Comparison of ENCODE assay signal across 1 cellular context in genomic region chr11:64186205-64187165, GRCh38.
TF ChIP-seq lines count a peak whose summit lies in the region.

No MANE protein-coding gene starts in this region.

TF ChIP-seq in HepG2, 621 proteins besides CTCF, POLR2A, EP300 and RAD21 (continues in another document):
- TF ChIP-seq IKZF5 (CRISPR knock-in tag; IDR thresholded peaks at IDR 0.05) = no peak
- TF ChIP-seq ARNT2 (CRISPR knock-in tag; IDR thresholded peaks at IDR 0.05; ENCODE audit: low read depth) = no peak
- 0 out of 2 replicates have a peak, but pooled peaks have one; percentile 37 for TF ChIP-seq MXD3 (CRISPR knock-in tag; IDR thresholded peaks at IDR 0.05)
- TF ChIP-seq UBTF (CRISPR knock-in tag; IDR thresholded peaks at IDR 0.05) = no peak
- no peak for TF ChIP-seq REPIN1 (CRISPR knock-in tag; IDR thresholded peaks at IDR 0.05; ENCODE audit: borderline replicate concordance, low read depth)
- TF ChIP-seq ZNF552 (CRISPR knock-in tag; IDR thresholded peaks at IDR 0.05; ENCODE audit: borderline replicate concordance) = no peak
- peak; percentile 36; the same call in 1 of the 2 replicates for TF ChIP-seq NR0B2 (CRISPR knock-in tag; IDR thresholded peaks at IDR 0.05)
- TF ChIP-seq HMG20B (CRISPR knock-in tag; conservative IDR thresholded peaks at IDR 0.05) = 0 out of 2 replicates have a peak, but pooled peaks have one; percentile 26
- no peak; the same call in 1 of the 2 replicates for TF ChIP-seq MEF2D (CRISPR knock-in tag; IDR thresholded peaks at IDR 0.05)
- no peak for TF ChIP-seq KLF6 (CRISPR knock-in tag; IDR thresholded peaks at IDR 0.05)
- TF ChIP-seq ZNF563 (CRISPR knock-in tag; IDR thresholded peaks at IDR 0.05) = peak; percentile 53; the same call in 1 of the 2 replicates
- no peak for TF ChIP-seq HNF1A (IDR thresholded peaks at IDR 0.05; ENCODE audit: low read depth)
- no peak for TF ChIP-seq HNF1A (CRISPR knock-in tag; IDR thresholded peaks at IDR 0.05; ENCODE audit: borderline replicate concordance)
- no peak for TF ChIP-seq ZNF512B (CRISPR knock-in tag; IDR thresholded peaks at IDR 0.05; ENCODE audit: borderline replicate concordance)
- no peak for TF ChIP-seq MYNN (CRISPR knock-in tag; IDR thresholded peaks at IDR 0.05; ENCODE audit: low read depth)
- TF ChIP-seq KLF15 (CRISPR knock-in tag; IDR thresholded peaks at IDR 0.05; ENCODE audit: borderline replicate concordance) = 0 out of 2 replicates have a peak, but pooled peaks have one; percentile 35
- no peak for TF ChIP-seq SATB2 (CRISPR knock-in tag; IDR thresholded peaks at IDR 0.05)
- TF ChIP-seq ZNF572 (CRISPR knock-in tag; IDR thresholded peaks at IDR 0.05) = no peak
- no peak for TF ChIP-seq TEAD2 (CRISPR knock-in tag; IDR thresholded peaks at IDR 0.05)
- no peak for TF ChIP-seq TERF1 (CRISPR knock-in tag; IDR thresholded peaks at IDR 0.05)
- TF ChIP-seq ZNF724P (CRISPR knock-in tag; IDR thresholded peaks at IDR 0.05; ENCODE audit: borderline replicate concordance) = no peak
- TF ChIP-seq RAD51 (IDR thresholded peaks at IDR 0.05; ENCODE audit: borderline replicate concordance) = no peak
- no peak for TF ChIP-seq PAWR (CRISPR knock-in tag; IDR thresholded peaks at IDR 0.05; ENCODE audit: borderline replicate concordance)
- no peak for TF ChIP-seq PRDM10 (CRISPR knock-in tag; IDR thresholded peaks at IDR 0.05; ENCODE audit: low read depth)
- no peak for TF ChIP-seq ATF1 (CRISPR knock-in tag; IDR thresholded peaks at IDR 0.05)
- TF ChIP-seq ISL2 (CRISPR knock-in tag; IDR thresholded peaks at IDR 0.05) = no peak
- peak; percentile 83 for TF ChIP-seq ZNF639 (CRISPR knock-in tag; conservative IDR thresholded peaks at IDR 0.05)
- TF ChIP-seq POGZ (CRISPR knock-in tag; IDR thresholded peaks at IDR 0.05) = no peak
- TF ChIP-seq HNRNPLL (IDR thresholded peaks at IDR 0.05; ENCODE audit: low read depth, low read length, poor library complexity, severe bottlenecking) = peak; percentile 76
- TF ChIP-seq ZZZ3 (CRISPR knock-in tag; IDR thresholded peaks at IDR 0.05; ENCODE audit: borderline replicate concordance) = no peak
- TF ChIP-seq CBFB (CRISPR knock-in tag; IDR thresholded peaks at IDR 0.05) = 0 out of 2 replicates have a peak, but pooled peaks have one; percentile 65
- no peak for TF ChIP-seq FOXJ3 (CRISPR knock-in tag; IDR thresholded peaks at IDR 0.05; ENCODE audit: borderline replicate concordance)
- TF ChIP-seq PLSCR1 (CRISPR knock-in tag; IDR thresholded peaks at IDR 0.05; ENCODE audit: borderline replicate concordance) = no peak
- TF ChIP-seq ZBTB4 (CRISPR knock-in tag; IDR thresholded peaks at IDR 0.05; ENCODE audit: borderline replicate concordance) = no peak
- TF ChIP-seq SP4 (CRISPR knock-in tag; IDR thresholded peaks at IDR 0.05) = no peak
